Comparison of ENCODE assay signal across 10 cellular contexts in the genomic region with DNA sequence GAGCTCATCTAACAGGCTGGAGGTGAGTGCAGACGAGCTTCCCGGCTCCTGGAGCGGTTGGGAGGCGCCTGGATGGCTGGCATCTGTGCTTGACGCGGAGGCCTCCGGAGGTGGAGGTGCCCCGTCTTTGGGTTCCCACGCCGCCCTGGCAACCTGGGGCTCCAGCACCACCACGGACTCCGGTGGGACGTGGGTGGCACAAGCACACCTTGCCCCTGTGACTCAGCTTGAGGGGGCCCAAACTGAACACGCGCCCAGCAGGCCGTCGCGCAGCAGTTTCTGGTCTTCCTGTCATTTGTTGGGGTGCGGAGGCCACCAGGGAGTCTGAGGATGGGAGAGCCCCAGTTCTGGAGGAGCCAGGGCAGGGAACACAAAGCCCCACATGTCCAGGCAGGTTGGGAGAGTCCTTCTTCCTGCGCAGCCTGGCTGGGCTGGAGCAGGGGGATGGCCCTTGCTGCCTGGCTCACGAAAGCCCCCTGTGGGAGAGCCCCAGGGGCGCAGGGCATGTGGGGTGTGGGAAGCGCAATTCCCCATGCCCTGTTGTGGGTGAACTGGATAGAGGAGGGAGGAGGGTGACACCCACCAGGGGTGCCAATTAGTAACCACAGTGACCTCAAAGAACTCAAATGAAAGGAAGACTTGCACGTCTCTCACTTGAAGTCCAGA.
DNase-seq lines count a peak whose midpoint lies in the region; ATAC-seq, FAIRE-seq and TF ChIP-seq lines count a peak whose summit lies in the region.
"Had no signal": no experiment of that assay in that cellular context is flagged by ENCODE, and none has a peak within 500 bp of the region (broad histone marks: within the 10 kb centered on the region; RNA-seq: fewer than 3 reads in every experiment).

No MANE protein-coding gene starts in this region.

- no peaks in the 10 kb centered on the region for H3K27me3 ChIP-seq in Panc1 (ENCODE audit: control insufficient read depth, insufficient read depth, low read length)
- H3K27me3 ChIP-seq in heart right ventricle, result peaks cover 0 to 6% (median 0%) of the 10 kb centered on the region in 7 donors
- H3K27me3 ChIP-seq in transverse colon, result no peaks in the 10 kb centered on the region
- no peaks in the 10 kb centered on the region for H3K27me3 ChIP-seq in GM23338 (ENCODE audit: insufficient read depth)
- H3K27me3 ChIP-seq: colonic mucosa had no signal

- H3K27ac ChIP-seq in Panc1 (ENCODE audit: low read length) (no peak overlapping the region), heart right ventricle (no peak overlapping the region), transverse colon (no peak overlapping the region), GM23338 (ENCODE audit: low read depth) (no peak overlapping the region)
- H3K27ac ChIP-seq: colonic mucosa had no signal

- H4K20me1 ChIP-seq in GM23338 (replicated peaks; ENCODE audit: insufficient read depth), result no peaks in the 10 kb centered on the region

- CTCF ChIA-PET in Panc1 (lab: Charles Lee), result no interaction called here

- H3K27ac Mint-ChIP-seq in GM23338, result no peak overlapping the region

- TF ChIP-seq POLR2A in transverse colon (IDR thresholded peaks at IDR 0.05), result no peak

- no TSS peak for BruUV-seq in Panc1 (replicated peaks; lab: Mats Ljungman, UMichigan)

- H3K9me3 ChIP-seq in Panc1 (ENCODE audit: control insufficient read depth, insufficient read depth, low read depth, low read length) (no peaks in the 10 kb centered on the region), heart right ventricle (peaks cover 0 to 60% (median 7%) of the 10 kb centered on the region in 11 donors), transverse colon (peaks cover 0 to 20% of the 10 kb centered on the region in 2 donors)
- H3K9me3 ChIP-seq: colonic mucosa had no signal

- peak; percentile 71 for ATAC-seq in Panc1
- ATAC-seq in heart right ventricle, result peak; percentile 21 to 76 (median 42)
- no peak for ATAC-seq in GM23338

- peaks cover 95% of the 10 kb centered on the region for H3K9me3 Mint-ChIP-seq in GM23338

- no peaks in the 10 kb centered on the region for H3K36me3 ChIP-seq in Panc1 (ENCODE audit: control insufficient read depth, insufficient read depth, low read length)
- H3K36me3 ChIP-seq in heart right ventricle, result no peaks in the 10 kb centered on the region
- H3K36me3 ChIP-seq in transverse colon, result no peaks in the 10 kb centered on the region
- H3K36me3 ChIP-seq in GM23338 (ENCODE audit: insufficient read depth), result no peaks in the 10 kb centered on the region; the same call in 1 of the 2 replicates
- H3K36me3 ChIP-seq: colonic mucosa had no signal

- peaks cover 27% of the 10 kb centered on the region for H3K27me3 Mint-ChIP-seq in GM23338 (ENCODE audit: insufficient read depth, low read depth, poor library complexity)

- no peaks in the 10 kb centered on the region for H3F3A ChIP-seq in GM23338 (replicated peaks; ENCODE audit: low read depth)

- POLR2A ChIA-PET in Panc1 (lab: Charles Lee), result no interaction called here

- in situ Hi-C loops in Panc1 (cut with HindIII; ENCODE audit: low pct_unique_long_range_greater_than_20kb, low sequenced_read_pairs) (no loop called here), transverse colon (cut with MboI; ENCODE audit: low pct_ligation_motif_present in 1 of 4, low pct_unique_long_range_greater_than_20kb in 1 of 4, low sequenced_read_pairs in 3 of 4) (loop anchor here in 1 of 4 donors (25.0 kb wide), 1 partner anchor 617 kb away; no protein-coding TSS in a partner anchor)

- TF ChIP-seq EP300 in transverse colon (IDR thresholded peaks at IDR 0.05; ENCODE audit: low read depth), result no peak

- no peak for FAIRE-seq in D721Med (lab: Jason Lieb, UNC)

- H3K4me3 ChIP-seq in Panc1 (ENCODE audit: low read depth in 2 of 2, low read length in 2 of 2) (peak overlapping the region; percentile 46 to 66), heart right ventricle (no peak overlapping the region), transverse colon (peak overlapping the region in 1 of 4 donors; percentile 28), GM23338 (no peak overlapping the region)
- H3K4me3 ChIP-seq: colonic mucosa had no signal

- no peak overlapping the region for H2AFZ ChIP-seq in GM23338

- intact Hi-C loops in Panc1 (cut with micrococcal nuclease; ENCODE audit: unreplicated experiment), result loop anchor here (10.0 kb wide), 1 partner anchor 764 kb away; no protein-coding TSS in a partner anchor
- intact Hi-C loops in heart right ventricle (cut with DNase I), result loop anchor here in 3 of 10 donors (5.0 to 10.0 kb wide), 2 partner anchors 764 to 777 kb away; no protein-coding TSS in a partner anchor
- intact Hi-C loops in transverse colon (cut with DNase I; ENCODE audit: low total_unique reads), result no loop called here

- no peak overlapping the region for H3K4me3 Mint-ChIP-seq in GM23338

- peak; percentile 54 for DNase-seq in activated CD8-positive, alpha-beta memory T cell treated with anti-CD3 and anti-CD28 coated beads, Interleukin-2, amount 50 U/mL, for 48 hours
- DNase-seq in activated CD8-positive, alpha-beta memory T cell treated with anti-CD3 and anti-CD28 coated beads for 24 hours, result no peak
- DNase-seq in Panc1 (ENCODE audit: low read depth, low spot score) (no peak), heart right ventricle (peak in 1 of 2 donors; percentile 22), transverse colon (peak; percentile 19), NCI-H1436 treated with DMSO at 0.1 percent for 48 hours (lab: John Stamatoyannopoulos, UW) (no peak), D721Med (ENCODE audit: insufficient read length, low spot score) (no peak), GM23338 (ENCODE audit: low spot score) (no peak)
- DNase-seq: AML-193, colonic mucosa had no signal

- H3K4me1 ChIP-seq in Panc1 (ENCODE audit: control insufficient read depth, insufficient read depth, low read length) (no peaks in the 10 kb centered on the region), heart right ventricle (no peaks in the 10 kb centered on the region), transverse colon (no peaks in the 10 kb centered on the region), GM23338 (ENCODE audit: insufficient read depth) (no peaks in the 10 kb centered on the region)
- H3K4me1 ChIP-seq: colonic mucosa had no signal

- peaks cover 65% of the 10 kb centered on the region for H3K36me3 Mint-ChIP-seq in GM23338 (ENCODE audit: low read depth)

- TF ChIP-seq CTCF in Panc1 (IDR thresholded peaks at IDR 0.05) (no peak), heart right ventricle (IDR thresholded peaks at IDR 0.05) (no peak), transverse colon (IDR thresholded peaks at IDR 0.05) (no peak), D721Med (IDR thresholded peaks at IDR 0.05; ENCODE audit: insufficient read depth, missing control alignments) (no peak), GM23338 (conservative IDR thresholded peaks at IDR 0.05; ENCODE audit: low read depth in 2 of 2) (no peak)

- H3K4me2 ChIP-seq in GM23338, result no peak overlapping the region

- H3K9me2 ChIP-seq in GM23338 (ENCODE audit: insufficient read depth), result no peaks in the 10 kb centered on the region

- H3K4me1 Mint-ChIP-seq in GM23338, result no peaks in the 10 kb centered on the region; the same call in 2 of the 3 replicates

- 38 to 41% methylated on average over 24 of the region's 24 CpGs for WGBS in heart right ventricle, 2 donors
- 47 to 70% methylated on average over 5 to 24 of the region's 24 CpGs for WGBS in transverse colon (ENCODE audit: low coverage in 1 of 2), 2 donors

- H3K79me2 ChIP-seq in GM23338 (replicated peaks; ENCODE audit: insufficient read depth), result no peaks in the 10 kb centered on the region

TF ChIP-seq in GM23338, 12 proteins besides CTCF, POLR2A, EP300 and RAD21 (continues in another document):
- TF ChIP-seq EZH2 (IDR thresholded peaks at IDR 0.05; ENCODE audit: low read depth, unreplicated experiment) (no peak), ZNF331 (CRISPR knock-in tag; IDR thresholded peaks at IDR 0.05; ENCODE audit: low read depth) (no peak)
- TF ChIP-seq, protein P1, sequence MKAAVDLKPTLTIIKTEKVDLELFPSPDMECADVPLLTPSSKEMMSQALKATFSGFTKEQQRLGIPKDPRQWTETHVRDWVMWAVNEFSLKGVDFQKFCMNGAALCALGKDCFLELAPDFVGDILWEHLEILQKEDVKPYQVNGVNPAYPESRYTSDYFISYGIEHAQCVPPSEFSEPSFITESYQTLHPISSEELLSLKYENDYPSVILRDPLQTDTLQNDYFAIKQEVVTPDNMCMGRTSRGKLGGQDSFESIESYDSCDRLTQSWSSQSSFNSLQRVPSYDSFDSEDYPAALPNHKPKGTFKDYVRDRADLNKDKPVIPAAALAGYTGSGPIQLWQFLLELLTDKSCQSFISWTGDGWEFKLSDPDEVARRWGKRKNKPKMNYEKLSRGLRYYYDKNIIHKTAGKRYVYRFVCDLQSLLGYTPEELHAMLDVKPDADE (IDR thresholded peaks at IDR 0.05), result no peak

Comparison
In these comparisons a context has a peak if more than half of its experiments do, and no peak if none do; other contexts are left out.
1. DNase-seq: peak in activated CD8-positive, alpha-beta memory T cell treated with anti-CD3 and anti-CD28 coated beads, Interleukin-2, amount 50 U/mL, for 48 hours (single experiment) and transverse colon (single experiment); none in activated CD8-positive, alpha-beta memory T cell treated with anti-CD3 and anti-CD28 coated beads for 24 hours (single experiment), Panc1 (single experiment), NCI-H1436 treated with DMSO at 0.1 percent for 48 hours (single experiment), D721Med (single experiment) and GM23338 (single experiment).
2. H3K4me3 ChIP-seq: peak in Panc1 (2 of 2); none in heart right ventricle (0 of 10) and GM23338 (single experiment).